8 cellular contexts compared by ENCODE assay signal in genomic region chr4:77819836-77820679, GRCh38. TPM values are rescaled to one million over a fixed set of nuclear protein-coding genes. Genes with fewer than 3 reads are reported as not detected.
A peak's percentile ranks its signal among the peaks of the same experiment; 100 is the strongest.
DNase-seq lines count a peak whose midpoint lies in the region; ATAC-seq and TF ChIP-seq lines count a peak whose summit lies in the region.

No MANE protein-coding gene starts in this region.

- peaks cover 18% of the 10 kb centered on the region for H3K4me1 Mint-ChIP-seq in activated T-helper 17 cell treated with anti-CD3 and anti-CD28 coated beads, Interleukin-2, amount 50 U/mL, for 72 hours
- peaks cover 33% of the 10 kb centered on the region for H3K4me1 Mint-ChIP-seq in nephron
- H3K4me1 Mint-ChIP-seq in stimulated activated naive CD8-positive, alpha-beta T cell treated with anti-CD3 and anti-CD28 coated beads, Interleukin-15, Interleukin-2, amounts not matched to agents 100 ng/mL and 50 ng/mL, for 24 hours (ENCODE audit: low read depth) = peaks cover 56% of the 10 kb centered on the region

- H3K36me3 Mint-ChIP-seq in activated T-helper 17 cell treated with anti-CD3 and anti-CD28 coated beads, Interleukin-2, amount 50 U/mL, for 72 hours (ENCODE audit: low read depth) = peaks cover 33% of the 10 kb centered on the region
- H3K36me3 Mint-ChIP-seq in nephron (ENCODE audit: low read depth) = no peaks in the 10 kb centered on the region
- peaks cover 8% of the 10 kb centered on the region for H3K36me3 Mint-ChIP-seq in stimulated activated naive CD8-positive, alpha-beta T cell treated with anti-CD3 and anti-CD28 coated beads, Interleukin-15, Interleukin-2, amounts not matched to agents 100 ng/mL and 50 ng/mL, for 24 hours (ENCODE audit: low read depth)

- no peaks in the 10 kb centered on the region for H3K36me3 ChIP-seq in KMS-11 (ENCODE audit: insufficient read depth)

- peak overlapping the region; percentile 88 for H3K9ac ChIP-seq in KMS-11

- 0 out of 2 replicates have a peak, but pooled peaks cover under 1% of the 10 kb centered on the region for H4K20me1 ChIP-seq in KMS-11 (ENCODE audit: insufficient read depth)

- peak overlapping the region; percentile 58 for H2AFZ ChIP-seq in KMS-11 (ENCODE audit: low read depth)

- H3K79me2 ChIP-seq in KMS-11 (ENCODE audit: insufficient read depth, low read depth) = peaks cover 51% of the 10 kb centered on the region

- no peaks in the 10 kb centered on the region for H3K27me3 ChIP-seq in KMS-11 (ENCODE audit: insufficient read depth, low read depth)

- ATAC-seq in GM21786 (IDR thresholded peaks at IDR 0.05; ENCODE audit: unreplicated experiment) = peak; percentile 82
- peak; percentile 82 for ATAC-seq in activated T-helper 17 cell treated with anti-CD3 and anti-CD28 coated beads, Interleukin-2, amount 50 U/mL, for 72 hours (replicated peaks)

- DNase-seq in EH (ENCODE audit: low read depth) = peak; percentile 83
- peak; percentile 77 for DNase-seq in RPMI7951 (ENCODE audit: low read depth)
- peak; percentile 75 for DNase-seq in fibroblast of mammary gland (ENCODE audit: low read depth)

- peaks cover 40% of the 10 kb centered on the region for H3K4me1 ChIP-seq in KMS-11 (ENCODE audit: low read depth, poor library complexity, severe bottlenecking)

- H3K4me3 Mint-ChIP-seq in activated T-helper 17 cell treated with anti-CD3 and anti-CD28 coated beads, Interleukin-2, amount 50 U/mL, for 72 hours = peak overlapping the region; percentile 94
- peak overlapping the region; percentile 94 to 99 (median 97) for H3K4me3 Mint-ChIP-seq in nephron
- peak overlapping the region; percentile 91 for H3K4me3 Mint-ChIP-seq in stimulated activated naive CD8-positive, alpha-beta T cell treated with anti-CD3 and anti-CD28 coated beads, Interleukin-15, Interleukin-2, amounts not matched to agents 100 ng/mL and 50 ng/mL, for 24 hours

- H3K27ac ChIP-seq in KMS-11 = peak overlapping the region; percentile 95

- H3K4me3 ChIP-seq in KMS-11 (IDR thresholded peaks at IDR 0.05; ENCODE audit: insufficient read depth, low read depth, low read length) = peak overlapping the region; percentile 97
- peak overlapping the region; percentile 83 for H3K4me3 ChIP-seq in fibroblast of mammary gland (ENCODE audit: control insufficient read depth, low read depth, low read length)

- TF ChIP-seq CTCF in KMS-11 (conservative IDR thresholded peaks at IDR 0.05; ENCODE audit: low read depth, low read length) = no peak
- no peak for TF ChIP-seq CTCF in fibroblast of mammary gland (conservative IDR thresholded peaks at IDR 0.05; ENCODE audit: control insufficient read depth, insufficient read depth, low read depth, low read length)
- no peak for TF ChIP-seq CTCF in nephron (IDR thresholded peaks at IDR 0.05; ENCODE audit: unreplicated experiment in 3 of 3)

- H3K27me3 Mint-ChIP-seq in activated T-helper 17 cell treated with anti-CD3 and anti-CD28 coated beads, Interleukin-2, amount 50 U/mL, for 72 hours = no peaks in the 10 kb centered on the region
- no peaks in the 10 kb centered on the region for H3K27me3 Mint-ChIP-seq in nephron (ENCODE audit: low read depth)
- no peaks in the 10 kb centered on the region for H3K27me3 Mint-ChIP-seq in stimulated activated naive CD8-positive, alpha-beta T cell treated with anti-CD3 and anti-CD28 coated beads, Interleukin-15, Interleukin-2, amounts not matched to agents 100 ng/mL and 50 ng/mL, for 24 hours

- H3K4me2 ChIP-seq in KMS-11 = peak overlapping the region; percentile 95

- H3K27ac Mint-ChIP-seq in activated T-helper 17 cell treated with anti-CD3 and anti-CD28 coated beads, Interleukin-2, amount 50 U/mL, for 72 hours = peak overlapping the region; percentile 91
- H3K27ac Mint-ChIP-seq in nephron = peak overlapping the region; percentile 93 to 96 (median 95)
- H3K27ac Mint-ChIP-seq in stimulated activated naive CD8-positive, alpha-beta T cell treated with anti-CD3 and anti-CD28 coated beads, Interleukin-15, Interleukin-2, amounts not matched to agents 100 ng/mL and 50 ng/mL, for 24 hours = peak overlapping the region; percentile 97

- no peaks in the 10 kb centered on the region for H3K9me3 Mint-ChIP-seq in activated T-helper 17 cell treated with anti-CD3 and anti-CD28 coated beads, Interleukin-2, amount 50 U/mL, for 72 hours
- no peaks in the 10 kb centered on the region for H3K9me3 Mint-ChIP-seq in nephron
- H3K9me3 Mint-ChIP-seq in stimulated activated naive CD8-positive, alpha-beta T cell treated with anti-CD3 and anti-CD28 coated beads, Interleukin-15, Interleukin-2, amounts not matched to agents 100 ng/mL and 50 ng/mL, for 24 hours = no peaks in the 10 kb centered on the region

RNA-seq across cellular contexts. Expression of gene CNOT6L, which starts 0.9 kb away (rescaled TPM):
- total RNA-seq in RPMI7951 (2014; rRNA removed; shearing (Covaris generic)) = 7.6 and 8.4 TPM in 2 replicates
- total RNA-seq in activated T-helper 17 cell treated with anti-CD3 and anti-CD28 coated beads, Interleukin-2, amount 50 U/mL, for 72 hours = 10 to 100 TPM; 66.3 to 90.9 TPM

RNA-seq across cellular contexts. Expression of gene MRPL1, which starts 42.6 kb away (rescaled TPM):
- total RNA-seq in RPMI7951 (2014; rRNA removed; shearing (Covaris generic)) = 28.1 and 33.8 TPM in 2 replicates
- total RNA-seq in activated T-helper 17 cell treated with anti-CD3 and anti-CD28 coated beads, Interleukin-2, amount 50 U/mL, for 72 hours = 10 to 100 TPM; 23.7 to 33.7 TPM

Comparison
In these comparisons a context has a peak if more than half of its experiments do, and no peak if none do; other contexts are left out.
1. Peak in every context shown above with its lines: DNase-seq, ATAC-seq, H3K4me3 ChIP-seq and H3K27ac ChIP-seq.